Comparison of ENCODE assay signal across 8 cellular contexts in genomic region chr12:104030596-104030995, GRCh38. TPM values are rescaled to one million over a fixed set of nuclear protein-coding genes. Genes with fewer than 3 reads are reported as not detected.
DNase-seq lines count a peak whose midpoint lies in the region; ATAC-seq and TF ChIP-seq lines count a peak whose summit lies in the region.
"Not testable (repeated sequence)": the region's sequence is repeated elsewhere in the genome, so short reads cannot be mapped to it uniquely, and the experiment has no call there.
"Had no signal": no experiment of that assay in that cellular context is flagged by ENCODE, and none has a peak within 500 bp of the region (broad histone marks: within the 10 kb centered on the region; RNA-seq: fewer than 3 reads in every experiment).

No MANE protein-coding gene starts in this region.

- DNase-seq in CD4-positive, alpha-beta T cell; RWPE2 (ENCODE audit: low spot score); activated CD8-positive, alpha-beta T cell treated with anti-CD3 and anti-CD28 coated beads, Interleukin-2, amount 10 ng/mL, durations not matched to agents 7 days and 5 days; effector memory CD8-positive, alpha-beta T cell; right lobe of liver; natural killer cell: not testable (repeated sequence)

- not testable (repeated sequence) for H3K4me3 ChIP-seq in RWPE2 (ENCODE audit: severe bottlenecking); right lobe of liver

- not testable (repeated sequence) for H3K27ac Mint-ChIP-seq in CD4-positive, alpha-beta T cell; activated CD8-positive, alpha-beta T cell treated with anti-CD3 and anti-CD28 coated beads, Interleukin-2, amount 10 ng/mL, durations not matched to agents 7 days and 5 days; effector memory CD8-positive, alpha-beta T cell; natural killer cell

- POLR2A ChIA-PET in CD4-positive, alpha-beta T cell (lab: Charles Lee); activated CD8-positive, alpha-beta T cell treated with anti-CD3 and anti-CD28 coated beads, Interleukin-2, amount 10 ng/mL, durations not matched to agents 7 days and 5 days (lab: Charles Lee): not testable (repeated sequence)

- not testable (repeated sequence) for H3K9me3 Mint-ChIP-seq in CD4-positive, alpha-beta T cell; activated CD8-positive, alpha-beta T cell treated with anti-CD3 and anti-CD28 coated beads, Interleukin-2, amount 10 ng/mL, durations not matched to agents 7 days and 5 days (ENCODE audit: insufficient read depth); effector memory CD8-positive, alpha-beta T cell; natural killer cell

- H3K9me3 ChIP-seq in CD4-positive, alpha-beta T cell (ENCODE audit: control insufficient read depth, low read length); RWPE2 (ENCODE audit: severe bottlenecking); right lobe of liver: not testable (repeated sequence)

- not testable (repeated sequence) for H3K4me3 Mint-ChIP-seq in CD4-positive, alpha-beta T cell; activated CD8-positive, alpha-beta T cell treated with anti-CD3 and anti-CD28 coated beads, Interleukin-2, amount 10 ng/mL, durations not matched to agents 7 days and 5 days; effector memory CD8-positive, alpha-beta T cell; natural killer cell

- WGBS in right lobe of liver (ENCODE audit: insufficient coverage, low coverage, low lambda C conversion rate, missing lambda C conversion rate) = 75% methylated on average over 8 of the region's 27 CpGs

- H3K27me3 Mint-ChIP-seq in CD4-positive, alpha-beta T cell = peaks cover 20% of the 10 kb centered on the region
- H3K27me3 Mint-ChIP-seq in activated CD8-positive, alpha-beta T cell treated with anti-CD3 and anti-CD28 coated beads, Interleukin-2, amount 10 ng/mL, durations not matched to agents 7 days and 5 days (ENCODE audit: low read depth) = peaks cover 32% of the 10 kb centered on the region
- peaks cover 40 to 43% of the 10 kb centered on the region in 2 donors for H3K27me3 Mint-ChIP-seq in effector memory CD8-positive, alpha-beta T cell
- H3K27me3 Mint-ChIP-seq in natural killer cell (ENCODE audit: low read depth in 2 of 2) = peaks cover 10 to 45% of the 10 kb centered on the region in 2 donors

- not testable (repeated sequence) for TF ChIP-seq CTCF in CD4-positive, alpha-beta T cell (IDR thresholded peaks at IDR 0.05); RWPE2 (IDR thresholded peaks at IDR 0.05; ENCODE audit: poor library complexity, severe bottlenecking); right lobe of liver (IDR thresholded peaks at IDR 0.05); natural killer cell (IDR thresholded peaks at IDR 0.05)

- not testable (repeated sequence) for TF ChIP-seq POLR2A in right lobe of liver (IDR thresholded peaks at IDR 0.05)

- H3K27ac ChIP-seq in CD4-positive, alpha-beta T cell (ENCODE audit: low read depth, low read length); RWPE2 (ENCODE audit: poor library complexity, severe bottlenecking); right lobe of liver: not testable (repeated sequence)

- CTCF ChIA-PET in CD4-positive, alpha-beta T cell (lab: Charles Lee); activated CD8-positive, alpha-beta T cell treated with anti-CD3 and anti-CD28 coated beads, Interleukin-2, amount 10 ng/mL, durations not matched to agents 7 days and 5 days (lab: Charles Lee): not testable (repeated sequence)

- H3K36me3 ChIP-seq in RWPE2 (ENCODE audit: low read depth); right lobe of liver: not testable (repeated sequence)

- not testable (repeated sequence) for H3K36me3 Mint-ChIP-seq in CD4-positive, alpha-beta T cell (ENCODE audit: low read depth); activated CD8-positive, alpha-beta T cell treated with anti-CD3 and anti-CD28 coated beads, Interleukin-2, amount 10 ng/mL, durations not matched to agents 7 days and 5 days (ENCODE audit: low read depth); effector memory CD8-positive, alpha-beta T cell (ENCODE audit: insufficient read depth); natural killer cell

- peak; percentile 73 for ATAC-seq in CD4-positive, alpha-beta T cell (ENCODE audit: poor library complexity)
- ATAC-seq in RWPE2 (ENCODE audit: low read depth) = peak; percentile 25; the same call in 1 of the 3 replicates
- ATAC-seq in activated CD8-positive, alpha-beta T cell treated with anti-CD3 and anti-CD28 coated beads, Interleukin-2, amount 10 ng/mL, durations not matched to agents 7 days and 5 days = peak; percentile 67
- ATAC-seq in effector memory CD8-positive, alpha-beta T cell (replicated peaks) = peak; percentile 49
- ATAC-seq in right lobe of liver = peak in 3 of 4 donors; percentile 37 to 55 (median 41)
- peak in 2 of 3 donors; percentile 50 to 57 for ATAC-seq in natural killer cell

- intact Hi-C loops in CD4-positive, alpha-beta T cell (cut with DNase I, micrococcal nuclease) = loop anchor here in 1 of 2 experiments (5.0 kb wide), 1 partner anchor 38 kb away; no protein-coding TSS in a partner anchor
- intact Hi-C loops in right lobe of liver (cut with DNase I); natural killer cell (cut with micrococcal nuclease): not testable (repeated sequence)

- not testable (repeated sequence) for H3K4me1 Mint-ChIP-seq in CD4-positive, alpha-beta T cell (ENCODE audit: low read depth); activated CD8-positive, alpha-beta T cell treated with anti-CD3 and anti-CD28 coated beads, Interleukin-2, amount 10 ng/mL, durations not matched to agents 7 days and 5 days (ENCODE audit: low read depth); effector memory CD8-positive, alpha-beta T cell (ENCODE audit: low read depth in 2 of 2); natural killer cell

- H3K4me1 ChIP-seq in RWPE2 (ENCODE audit: insufficient read depth, poor library complexity, severe bottlenecking); right lobe of liver: not testable (repeated sequence)

- H3K27me3 ChIP-seq in CD4-positive, alpha-beta T cell (ENCODE audit: control insufficient read depth, insufficient read depth, low read length); RWPE2 (ENCODE audit: insufficient read depth, poor library complexity, severe bottlenecking); right lobe of liver: not testable (repeated sequence)

RNA-seq across cellular contexts. Expression of gene GLT8D2, which starts 19.4 kb away (rescaled TPM):
- not detected for total RNA-seq in CD4-positive, alpha-beta T cell
- total RNA-seq in activated CD8-positive, alpha-beta T cell treated with anti-CD3 and anti-CD28 coated beads, Interleukin-2, amount 10 ng/mL, durations not matched to agents 7 days and 5 days = not detected
- total RNA-seq in right lobe of liver (1 to 10 TPM in 2 of 6 experiments, under 1 TPM in 4; 0.44 to 1.2 (median 0.79) TPM), natural killer cell (under 1 TPM; 0.19 to 0.48 (median 0.32) TPM)
- total RNA-seq: Calu3; CD4-positive, alpha-beta memory T cell had no signal

RNA-seq across cellular contexts. Expression of gene HCFC2, which starts 33.7 kb away (rescaled TPM):
- 10 to 100 TPM; 11.2 to 15.1 TPM for total RNA-seq in CD4-positive, alpha-beta T cell
- total RNA-seq in activated CD8-positive, alpha-beta T cell treated with anti-CD3 and anti-CD28 coated beads, Interleukin-2, amount 10 ng/mL, durations not matched to agents 7 days and 5 days = 10 to 100 TPM; 12.0 to 15.3 TPM
- total RNA-seq in right lobe of liver = 10 to 100 TPM in 3 of 6 experiments, 1 to 10 TPM in 3; 7.3 to 12.7 (median 9.7) TPM
- 10 to 100 TPM; 20.3 to 24.4 (median 23.8) TPM for total RNA-seq in natural killer cell
